In genomic region chr16:4904108-4904941, GRCh38 we compare ENCODE assay signal across 27 cellular contexts. TPM values are rescaled to one million over a fixed set of nuclear protein-coding genes. Genes with fewer than 3 reads are reported as not detected.
"Had no signal": no experiment of that assay in that cellular context is flagged by ENCODE, and none has a peak within 500 bp of the region (broad histone marks: within the 10 kb centered on the region; RNA-seq: fewer than 3 reads in every experiment).

No MANE protein-coding gene starts in this region.

- H3K4me3 ChIP-seq: SJCRH30 had no signal

- H3K4me1 Mint-ChIP-seq: IgD-negative memory B cell had no signal

- H3K4me3 Mint-ChIP-seq: activated CD8-positive, alpha-beta T cell treated with anti-CD3 and anti-CD28 coated beads for 36 hours; activated naive CD8-positive, alpha-beta T cell; IgD-negative memory B cell had no signal

- H3K36me3 ChIP-seq: brain microvascular endothelial cell, SJCRH30 had no signal

- H3K9me3 ChIP-seq: SJCRH30, SK-N-SH had no signal

- ATAC-seq: activated CD8-positive, alpha-beta T cell treated with anti-CD3 and anti-CD28 coated beads for 36 hours; Panc1 had no signal

- H3K9me3 Mint-ChIP-seq: activated CD8-positive, alpha-beta T cell treated with anti-CD3 and anti-CD28 coated beads for 36 hours; IgD-negative memory B cell had no signal

- H3K27ac Mint-ChIP-seq: activated CD8-positive, alpha-beta T cell treated with anti-CD3 and anti-CD28 coated beads for 36 hours; activated naive CD8-positive, alpha-beta T cell; IgD-negative memory B cell had no signal

- H3K27ac ChIP-seq: brain microvascular endothelial cell, KMS-11, SJCRH30, VCaP had no signal

- H3K36me3 Mint-ChIP-seq: activated naive CD8-positive, alpha-beta T cell; IgD-negative memory B cell had no signal

- DNase-seq: activated CD4-positive, alpha-beta T cell treated with anti-CD3 and anti-CD28 coated beads, Interleukin-2, amount 50 U/mL, for 1 hour; activated CD4-positive, CD25-positive, alpha-beta regulatory T cell; activated CD8-positive, alpha-beta memory T cell treated with anti-CD3 and anti-CD28 coated beads, Interleukin-2, amount 50 U/mL, for 4 hours; activated CD8-positive, alpha-beta T cell treated with anti-CD3 and anti-CD28 coated beads for 36 hours; activated effector memory CD4-positive, alpha-beta T cell treated with Interleukin-2 at 50 U/mL for 16 hours; activated naive CD4-positive, alpha-beta T cell; brain microvascular endothelial cell; NCI-H1092; NCI-H1417 treated with DMSO at 0.1 percent for 48 hours; NCI-H1694 treated with DMSO at 0.1 percent for 48 hours; NCI-H2081; NCI-H510A treated with DMSO at 0.1 percent for 48 hours; NCI-H69; NK-92 treated with Interleukin-12 subunit alpha and Interleukin-12 subunit beta, amount 100 ng/mL, for 24 hours; OCI-M1; Right ventricle myocardium superior; RPMI8226; SJCRH30; SK-N-SH; T-helper 1 cell had no signal

RNA-seq across cellular contexts. Expression of gene PPL, which starts 32.6 kb away (rescaled TPM):
- total RNA-seq: T-helper 2 cell treated with Interferon-gamma antibody and Interleukin-4, amounts not matched to agents 100 ng/mL and 5 ng/mL, for 36 hours had no signal

RNA-seq across cellular contexts. Expression of gene SEC14L5, which starts 53.8 kb away (rescaled TPM):
- total RNA-seq: MCF 10A; SJCRH30; T-helper 2 cell treated with Interferon-gamma antibody and Interleukin-4, amounts not matched to agents 100 ng/mL and 5 ng/mL, for 36 hours had no signal
